ENCODE assay signal across 2 cellular contexts in genomic region chr10:110510730-110511129, GRCh38.
TF ChIP-seq lines count a peak whose summit lies in the region.

No MANE protein-coding gene starts in this region.

TF ChIP-seq in IMR-90, 13 proteins besides CTCF, POLR2A, EP300 and RAD21:
- TF ChIP-seq USF2 (IDR thresholded peaks at IDR 0.05; ENCODE audit: low read depth, low read length), result peak; percentile 1; the same call in 1 of the 2 replicates
- TF ChIP-seq CHD1 (IDR thresholded peaks at IDR 0.05; ENCODE audit: low read depth, low read length), result no peak

TF ChIP-seq in GM12878, 131 proteins besides CTCF, POLR2A, EP300 and RAD21:
- TF ChIP-seq SIN3A (IDR thresholded peaks at IDR 0.05; ENCODE audit: low read depth, low read length), result no peak
- TF ChIP-seq POLR2AphosphoS5 (IDR thresholded peaks at IDR 0.05; ENCODE audit: low read length), result peak; percentile 93
